2 cellular contexts compared by ENCODE assay signal in the genomic region with DNA sequence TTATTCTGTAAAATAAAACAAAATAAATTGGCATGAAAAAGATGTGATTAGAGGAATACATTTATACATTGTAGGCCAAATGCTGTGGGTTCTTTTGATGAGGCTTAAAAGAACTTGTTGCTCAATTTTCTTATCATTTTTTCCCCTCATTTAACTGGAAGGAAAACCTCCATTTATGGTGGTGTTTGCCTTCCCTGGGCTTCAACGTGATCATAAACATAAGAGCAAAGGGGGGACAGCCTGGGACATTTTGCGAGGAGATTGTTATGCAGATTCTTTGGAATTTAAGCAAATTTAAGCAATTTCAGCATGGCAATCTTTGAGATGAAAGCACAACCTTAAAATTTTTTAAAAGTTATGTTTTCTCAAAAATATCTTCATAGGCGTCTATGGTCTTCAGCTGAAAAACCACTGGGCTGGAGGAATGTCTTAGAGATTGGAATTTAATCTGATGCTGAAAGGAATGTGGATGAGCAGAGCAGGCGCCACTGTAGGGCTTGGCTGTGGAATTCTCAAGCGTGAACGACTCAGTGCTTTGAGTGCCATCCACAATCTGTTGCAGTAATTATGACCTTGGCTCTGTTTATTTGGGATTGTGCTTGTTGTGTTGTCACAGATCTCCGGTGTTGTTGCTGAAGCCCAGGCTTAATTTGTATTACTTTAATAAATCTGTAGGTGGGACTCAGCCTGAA.
TF ChIP-seq lines count a peak whose summit lies in the region.

No MANE protein-coding gene starts in this region.

TF ChIP-seq in IMR-90, 13 proteins besides CTCF, POLR2A, EP300 and RAD21:
- TF ChIP-seq, protein P1, sequence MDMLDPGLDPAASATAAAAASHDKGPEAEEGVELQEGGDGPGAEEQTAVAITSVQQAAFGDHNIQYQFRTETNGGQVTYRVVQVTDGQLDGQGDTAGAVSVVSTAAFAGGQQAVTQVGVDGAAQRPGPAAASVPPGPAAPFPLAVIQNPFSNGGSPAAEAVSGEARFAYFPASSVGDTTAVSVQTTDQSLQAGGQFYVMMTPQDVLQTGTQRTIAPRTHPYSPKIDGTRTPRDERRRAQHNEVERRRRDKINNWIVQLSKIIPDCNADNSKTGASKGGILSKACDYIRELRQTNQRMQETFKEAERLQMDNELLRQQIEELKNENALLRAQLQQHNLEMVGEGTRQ (IDR thresholded peaks at IDR 0.05; ENCODE audit: low read depth, low read length) = no peak

TF ChIP-seq in H1, 55 proteins besides CTCF, POLR2A, EP300 and RAD21:
- no peak for TF ChIP-seq SAP30 (IDR thresholded peaks at IDR 0.05; ENCODE audit: insufficient read depth, insufficient replicate concordance, low read length)
- TF ChIP-seq YY1 (IDR thresholded peaks at IDR 0.05; ENCODE audit: low read depth, low read length) = no peak
- TF ChIP-seq CEBPB (IDR thresholded peaks at IDR 0.05; ENCODE audit: low read depth, low read length) = no peak
- TF ChIP-seq TEAD4 (IDR thresholded peaks at IDR 0.05; ENCODE audit: low read depth, low read length) = peak; percentile 80
- 0 out of 2 replicates have a peak, but pooled peaks have one; percentile 20 for TF ChIP-seq JUND (IDR thresholded peaks at IDR 0.05; ENCODE audit: low read length)
- TF ChIP-seq KDM4A (IDR thresholded peaks at IDR 0.05; ENCODE audit: low read depth, low read length, severe bottlenecking) = no peak
- no peak for TF ChIP-seq CBX5 (IDR thresholded peaks at IDR 0.05; ENCODE audit: low read depth, low read length)
- no peak for TF ChIP-seq POLR2AphosphoS5 (IDR thresholded peaks at IDR 0.05; ENCODE audit: low read depth, low read length)
- no peak for TF ChIP-seq ZNF274 (IDR thresholded peaks at IDR 0.05; ENCODE audit: borderline replicate concordance, extremely low read depth, low read length)
- peak; percentile 72; the same call in 1 of the 2 replicates for TF ChIP-seq SRF (IDR thresholded peaks at IDR 0.05; ENCODE audit: low read depth, low read length)
- TF ChIP-seq SIN3A (conservative IDR thresholded peaks at IDR 0.05 in 1 of 2, IDR thresholded peaks at IDR 0.05 in 1 of 2; ENCODE audit: low read depth in 1 of 2, low read length in 2 of 2) = no peak
- TF ChIP-seq HDAC2 (IDR thresholded peaks at IDR 0.05; ENCODE audit: borderline replicate concordance in 1 of 2, low read depth in 2 of 2, low read length in 2 of 2) = no peak
- TF ChIP-seq BACH1 (IDR thresholded peaks at IDR 0.05; ENCODE audit: low read length) = no peak
- TF ChIP-seq ASH2L (IDR thresholded peaks at IDR 0.05; ENCODE audit: low read length) = peak; percentile 76
- no peak for TF ChIP-seq PHF8 (conservative IDR thresholded peaks at IDR 0.05; ENCODE audit: low read depth, low read length)
- TF ChIP-seq TAF7 (optimal IDR thresholded peaks at IDR 0.05; ENCODE audit: borderline replicate concordance, low read depth, low read length) = no peak
- TF ChIP-seq RBBP5 (IDR thresholded peaks at IDR 0.05; ENCODE audit: borderline replicate concordance, low read depth, low read length) = peak; percentile 45; the same call in 1 of the 2 replicates
- TF ChIP-seq BCL11A (IDR thresholded peaks at IDR 0.05; ENCODE audit: low read depth in 2 of 2, low read length in 2 of 2) = no peak
- no peak for TF ChIP-seq CHD2 (IDR thresholded peaks at IDR 0.05; ENCODE audit: low read length)
- TF ChIP-seq NRF1 (IDR thresholded peaks at IDR 0.05; ENCODE audit: low read depth, low read length) = no peak
- TF ChIP-seq, protein P1 (IDR thresholded peaks at IDR 0.05; ENCODE audit: low read length) = no peak
- TF ChIP-seq, protein P2, sequence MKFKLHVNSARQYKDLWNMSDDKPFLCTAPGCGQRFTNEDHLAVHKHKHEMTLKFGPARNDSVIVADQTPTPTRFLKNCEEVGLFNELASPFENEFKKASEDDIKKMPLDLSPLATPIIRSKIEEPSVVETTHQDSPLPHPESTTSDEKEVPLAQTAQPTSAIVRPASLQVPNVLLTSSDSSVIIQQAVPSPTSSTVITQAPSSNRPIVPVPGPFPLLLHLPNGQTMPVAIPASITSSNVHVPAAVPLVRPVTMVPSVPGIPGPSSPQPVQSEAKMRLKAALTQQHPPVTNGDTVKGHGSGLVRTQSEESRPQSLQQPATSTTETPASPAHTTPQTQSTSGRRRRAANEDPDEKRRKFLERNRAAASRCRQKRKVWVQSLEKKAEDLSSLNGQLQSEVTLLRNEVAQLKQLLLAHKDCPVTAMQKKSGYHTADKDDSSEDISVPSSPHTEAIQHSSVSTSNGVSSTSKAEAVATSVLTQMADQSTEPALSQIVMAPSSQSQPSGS (IDR thresholded peaks at IDR 0.05; ENCODE audit: low read length) = no peak
- no peak for TF ChIP-seq EGR1 (IDR thresholded peaks at IDR 0.05; ENCODE audit: borderline replicate concordance, low read depth, low read length)
- TF ChIP-seq POU5F1 (IDR thresholded peaks at IDR 0.05; ENCODE audit: low read depth, low read length) = 0 out of 2 replicates have a peak, but pooled peaks have one; percentile 62
- TF ChIP-seq TBP (IDR thresholded peaks at IDR 0.05; ENCODE audit: low read depth, low read length) = no peak
- TF ChIP-seq SP1 (IDR thresholded peaks at IDR 0.05; ENCODE audit: low read depth, low read length) = no peak
- TF ChIP-seq GABPA (IDR thresholded peaks at IDR 0.05; ENCODE audit: borderline replicate concordance, insufficient read depth, low read length) = no peak
- TF ChIP-seq SP4 (IDR thresholded peaks at IDR 0.05; ENCODE audit: low read length) = no peak
- TF ChIP-seq TAF1 (IDR thresholded peaks at IDR 0.05; ENCODE audit: low read depth, low read length) = no peak
- no peak for TF ChIP-seq SP2 (IDR thresholded peaks at IDR 0.05; ENCODE audit: low read length)
